Comparison of ENCODE assay signal across 8 cellular contexts in genomic region chr22:37777122-37777687, GRCh38. TPM values are rescaled to one million over a fixed set of nuclear protein-coding genes. Genes with fewer than 3 reads are reported as not detected.
DNase-seq lines count a peak whose midpoint lies in the region; ATAC-seq, FAIRE-seq and TF ChIP-seq lines count a peak whose summit lies in the region.

No MANE protein-coding gene starts in this region.

- intact Hi-C loops in aorta (cut with DNase I): no loop called here
- intact Hi-C loops in dorsolateral prefrontal cortex (cut with DNase I): no loop called here
- intact Hi-C loops in activated CD4-positive, alpha-beta T cell treated with anti-CD3 and anti-CD28 coated beads for 36 hours (cut with DNase I, micrococcal nuclease): no loop called here

- H3K27me3 Mint-ChIP-seq in activated CD4-positive, alpha-beta T cell treated with anti-CD3 and anti-CD28 coated beads for 36 hours: no peaks in the 10 kb centered on the region

- H3K36me3 ChIP-seq in aorta (ENCODE audit: control insufficient read depth in 1 of 2, insufficient read depth in 2 of 2, low read length in 1 of 2): peaks cover 0 to 3% of the 10 kb centered on the region in 2 donors

- peak; percentile 93 for FAIRE-seq in RCC 7860 (lab: Jason Lieb, UNC)

- H3K4me3 ChIP-seq in AG04450 (ENCODE audit: low read depth, low read length) (no peak overlapping the region), aorta (ENCODE audit: low read length in 2 of 2) (no peak overlapping the region), dorsolateral prefrontal cortex (no peak overlapping the region)

- H3K27me3 ChIP-seq in AG04450 (ENCODE audit: control insufficient read depth, insufficient read depth, low read length) (no peaks in the 10 kb centered on the region), aorta (ENCODE audit: control insufficient read depth in 1 of 2, insufficient read depth in 2 of 2, low read length in 1 of 2) (no peaks in the 10 kb centered on the region), dorsolateral prefrontal cortex (no peaks in the 10 kb centered on the region)

- H3K27ac ChIP-seq in AG04450 (ENCODE audit: low read depth, low read length) (peak overlapping the region; percentile 98), aorta (ENCODE audit: low read depth in 1 of 2, low read length in 2 of 2) (no peak overlapping the region), dorsolateral prefrontal cortex (no peak overlapping the region)

- H3K27ac Mint-ChIP-seq in activated CD4-positive, alpha-beta T cell treated with anti-CD3 and anti-CD28 coated beads for 36 hours: no peak overlapping the region

- H3K9me3 Mint-ChIP-seq in activated CD4-positive, alpha-beta T cell treated with anti-CD3 and anti-CD28 coated beads for 36 hours (ENCODE audit: low read depth): no peaks in the 10 kb centered on the region

- ATAC-seq in GM19351 (IDR thresholded peaks at IDR 0.05; ENCODE audit: unreplicated experiment) (peak; percentile 65), aorta (ENCODE audit: low FRiP score) (peak; percentile 8), GM21360 (IDR thresholded peaks at IDR 0.05; ENCODE audit: unreplicated experiment) (no peak)
- ATAC-seq in activated CD4-positive, alpha-beta T cell treated with anti-CD3 and anti-CD28 coated beads for 36 hours: no peak

- no peak for TF ChIP-seq CTCF in AG04450 (IDR thresholded peaks at IDR 0.05; ENCODE audit: low read depth, low read length)
- TF ChIP-seq CTCF in dorsolateral prefrontal cortex (IDR thresholded peaks at IDR 0.05 in 54 of 56, conservative IDR thresholded peaks at IDR 0.05 in 2 of 56; ENCODE audit: low read depth in 1 of 56, partially characterized antibody in 56 of 56): no peak

- POLR2A ChIA-PET in AG04450 (lab: Yijun Ruan, JAX): interaction anchor here (1.2 kb wide), 1 partner anchor 30 kb away, joined by 3 read pairs; no protein-coding TSS in a partner anchor
- POLR2A ChIA-PET in activated CD4-positive, alpha-beta T cell treated with anti-CD3 and anti-CD28 coated beads for 36 hours (lab: Charles Lee): no interaction called here

- H3K4me3 Mint-ChIP-seq in activated CD4-positive, alpha-beta T cell treated with anti-CD3 and anti-CD28 coated beads for 36 hours: no peak overlapping the region

- WGBS in aorta, 2 donors: 18% methylated on average over 11 of the region's 11 CpGs

- H3K9me3 ChIP-seq in AG04450 (ENCODE audit: control insufficient read depth, insufficient read depth, low read length): no peaks in the 10 kb centered on the region
- no peaks in the 10 kb centered on the region for H3K9me3 ChIP-seq in aorta (ENCODE audit: control insufficient read depth, low read length)

- CTCF ChIA-PET in AG04450 (lab: Charles Lee): no interaction called here
- CTCF ChIA-PET in activated CD4-positive, alpha-beta T cell treated with anti-CD3 and anti-CD28 coated beads for 36 hours (lab: Charles Lee): no interaction called here

- no peaks in the 10 kb centered on the region for H3K4me1 ChIP-seq in aorta (ENCODE audit: control insufficient read depth in 1 of 2, insufficient read depth in 2 of 2, low read length in 2 of 2)

- H3K4me1 Mint-ChIP-seq in activated CD4-positive, alpha-beta T cell treated with anti-CD3 and anti-CD28 coated beads for 36 hours: no peaks in the 10 kb centered on the region

- DNase-seq in AG04450 (ENCODE audit: low read depth, low spot score) (peak; percentile 55), RCC 7860 (ENCODE audit: low spot score) (peak; percentile 86), hepatic stellate cell (ENCODE audit: low spot score) (peak; percentile 84), aorta (no peak), dorsolateral prefrontal cortex (no peak)
- no peak for DNase-seq in activated CD4-positive, alpha-beta T cell treated with anti-CD3 and anti-CD28 coated beads for 36 hours

- H3K36me3 Mint-ChIP-seq in activated CD4-positive, alpha-beta T cell treated with anti-CD3 and anti-CD28 coated beads for 36 hours (ENCODE audit: low read depth): peaks cover 3% of the 10 kb centered on the region

RNA-seq across cellular contexts. Expression of gene GCAT, which starts 30.5 kb away (rescaled TPM):
- polyA plus RNA-seq in AG04450 (2011; rRNA removed) (8.9 and 13.2 TPM in 2 replicates), aorta (10 to 100 TPM in 1 of 2 donors, 1 to 10 TPM in 1; 6.9 to 21.4 TPM)
- polyA minus RNA-seq in AG04450 (2011; rRNA and poly(A)+ RNA removed): 7.3 and 17.3 TPM in 2 replicates
- total RNA-seq in aorta (1 to 10 TPM; 4.4 to 5.8 TPM), dorsolateral prefrontal cortex (10 to 100 TPM; 19.4 to 39.6 (median 27.9) TPM)
- total RNA-seq in activated CD4-positive, alpha-beta T cell treated with anti-CD3 and anti-CD28 coated beads for 36 hours: 10 to 100 TPM; 21.3 to 22.4 TPM

RNA-seq across cellular contexts. Expression of gene GALR3, which starts 46.0 kb away (rescaled TPM):
- polyA plus RNA-seq in AG04450 (2011; rRNA removed): not detected in 2 replicates
- not detected in 2 replicates for polyA minus RNA-seq in AG04450 (2011; rRNA and poly(A)+ RNA removed)
- total RNA-seq in aorta: not detected
- under 1 TPM in 1 of 2 donors, not detected in 1; 0.28 TPM for polyA plus RNA-seq in aorta
- total RNA-seq in dorsolateral prefrontal cortex: 1 to 10 TPM in 16 of 120 experiments, under 1 TPM in 35, not detected in 69; 0.41 to 2.6 (median 0.69) TPM
- total RNA-seq in activated CD4-positive, alpha-beta T cell treated with anti-CD3 and anti-CD28 coated beads for 36 hours: under 1 TPM in 1 of 2 experiments, not detected in 1; 0.21 TPM

Comparison
In these comparisons a context has a peak if more than half of its experiments do, and no peak if none do; other contexts are left out.
1. DNase-seq: peak in AG04450 (single experiment), RCC 7860 (single experiment) and hepatic stellate cell (single experiment); none in aorta (0 of 2), dorsolateral prefrontal cortex (0 of 10) and activated CD4-positive, alpha-beta T cell treated with anti-CD3 and anti-CD28 coated beads for 36 hours (single experiment).
2. ATAC-seq: peak in GM19351 (single experiment) and aorta (single experiment); none in GM21360 (single experiment) and activated CD4-positive, alpha-beta T cell treated with anti-CD3 and anti-CD28 coated beads for 36 hours (single experiment).